ENCODE assay signal across 7 cellular contexts in the genomic region with DNA sequence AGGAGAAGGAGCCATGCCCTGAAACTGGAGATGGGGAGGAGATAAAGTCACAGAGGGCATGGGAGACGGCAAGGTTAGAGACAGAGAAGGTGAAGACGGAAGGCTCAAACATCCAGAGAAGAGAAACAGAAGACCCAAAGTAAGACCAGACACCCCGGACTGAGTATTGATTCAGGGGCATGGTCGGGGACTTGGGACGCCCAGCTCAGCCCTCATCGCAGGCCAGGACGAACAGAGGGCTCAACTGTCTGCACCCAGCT. TPM values are rescaled to one million over a fixed set of nuclear protein-coding genes. Genes with fewer than 3 reads are reported as not detected.
DNase-seq lines count a peak whose midpoint lies in the region; ATAC-seq and TF ChIP-seq lines count a peak whose summit lies in the region.

No MANE protein-coding gene starts in this region.

- no peaks in the 10 kb centered on the region for H3K36me3 Mint-ChIP-seq in WTC11
- H3K36me3 Mint-ChIP-seq in stimulated activated naive B cell treated with anti-CD40 and anti-IgM and Interleukin-4, amounts not matched to agents 10 μg/mL and 1 μg/mL and 100 μg/mL, for 72 hours, result peaks cover 43 to 53% of the 10 kb centered on the region in 2 donors

- no peak for TF ChIP-seq CTCF in HL-60 (IDR thresholded peaks at IDR 0.05; ENCODE audit: insufficient read depth, low read length)
- no peak for TF ChIP-seq CTCF in WTC11 (IDR thresholded peaks at IDR 0.05)

- DNase-seq in HL-60 (ENCODE audit: low read depth in 1 of 2, low spot score in 1 of 2), result peak in 1 of 2 experiments; percentile 23
- DNase-seq in WTC11 (ENCODE audit: low spot score), result no peak
- no peak for DNase-seq in stimulated activated naive B cell treated with anti-CD40 and anti-IgM and Interleukin-4, amounts not matched to agents 10 μg/mL and 1 μg/mL and 100 μg/mL, for 72 hours
- DNase-seq in G401 (ENCODE audit: low spot score), result no peak
- DNase-seq in NCI-H2227 treated with DMSO at 0.1 percent for 48 hours (lab: John Stamatoyannopoulos, UW), result no peak
- no peak for DNase-seq in NCI-H774 (lab: John Stamatoyannopoulos, UW)

- H3K27me3 Mint-ChIP-seq in WTC11 (ENCODE audit: low read depth), result peaks cover 16% of the 10 kb centered on the region
- no peaks in the 10 kb centered on the region for H3K27me3 Mint-ChIP-seq in stimulated activated naive B cell treated with anti-CD40 and anti-IgM and Interleukin-4, amounts not matched to agents 10 μg/mL and 1 μg/mL and 100 μg/mL, for 72 hours

- no peak for ATAC-seq in WTC11
- peak in 1 of 2 donors; percentile 30 for ATAC-seq in stimulated activated naive B cell treated with anti-CD40 and anti-IgM and Interleukin-4, amounts not matched to agents 10 μg/mL and 1 μg/mL and 100 μg/mL, for 72 hours (replicated peaks)

- peaks cover 57% of the 10 kb centered on the region for H3K4me1 Mint-ChIP-seq in WTC11
- peaks cover 51 to 70% of the 10 kb centered on the region in 2 donors for H3K4me1 Mint-ChIP-seq in stimulated activated naive B cell treated with anti-CD40 and anti-IgM and Interleukin-4, amounts not matched to agents 10 μg/mL and 1 μg/mL and 100 μg/mL, for 72 hours

- H3K27ac ChIP-seq in HL-60 (replicated peaks), result peak overlapping the region; percentile 68

- in situ Hi-C loops in G401 (cut with HindIII; ENCODE audit: low sequenced_read_pairs), result no loop called here

- no peaks in the 10 kb centered on the region for H3K27me3 ChIP-seq in HL-60 (ENCODE audit: insufficient read depth, poor library complexity, severe bottlenecking)

- H3K9me3 ChIP-seq in iPS-18c (ENCODE audit: control insufficient read depth, insufficient read depth, low read length), result peaks cover 2% of the 10 kb centered on the region

- H3K9me3 Mint-ChIP-seq in WTC11, result no peaks in the 10 kb centered on the region
- no peaks in the 10 kb centered on the region for H3K9me3 Mint-ChIP-seq in stimulated activated naive B cell treated with anti-CD40 and anti-IgM and Interleukin-4, amounts not matched to agents 10 μg/mL and 1 μg/mL and 100 μg/mL, for 72 hours

- CTCF ChIA-PET in WTC11 (lab: Charles Lee), result interaction anchor here (0.7 to 4.8 kb wide), 10 partner anchors 41 to 275 kb away, joined by 3 to 57 read pairs (median 13); no protein-coding TSS in a partner anchor

- POLR2A ChIA-PET in WTC11 (lab: Charles Lee), result no interaction called here

- H3K4me3 Mint-ChIP-seq in WTC11, result peak overlapping the region; percentile 76
- H3K4me3 Mint-ChIP-seq in stimulated activated naive B cell treated with anti-CD40 and anti-IgM and Interleukin-4, amounts not matched to agents 10 μg/mL and 1 μg/mL and 100 μg/mL, for 72 hours, result peak overlapping the region; percentile 91

- peak overlapping the region; percentile 23; the same call in 1 of the 2 replicates for H3K27ac Mint-ChIP-seq in WTC11
- peak overlapping the region; percentile 91 for H3K27ac Mint-ChIP-seq in stimulated activated naive B cell treated with anti-CD40 and anti-IgM and Interleukin-4, amounts not matched to agents 10 μg/mL and 1 μg/mL and 100 μg/mL, for 72 hours

- H3K4me3 ChIP-seq in HL-60 (replicated peaks; ENCODE audit: insufficient read depth, low read length) (peak overlapping the region; percentile 94), iPS-18c (ENCODE audit: insufficient read depth, low read depth, low read length) (peak overlapping the region; percentile 75)

TF ChIP-seq in WTC11, 78 proteins besides CTCF, POLR2A, EP300 and RAD21:
- TF ChIP-seq ELF4 (CRISPR knock-in tag; IDR thresholded peaks at IDR 0.05; ENCODE audit: low read depth) (no peak), FOXJ3 (CRISPR knock-in tag; IDR thresholded peaks at IDR 0.05; ENCODE audit: borderline replicate concordance) (no peak), GABPB1 (CRISPR knock-in tag; IDR thresholded peaks at IDR 0.05) (no peak), SP1 (CRISPR knock-in tag; conservative IDR thresholded peaks at IDR 0.05) (no peak), ZNF416 (CRISPR knock-in tag; IDR thresholded peaks at IDR 0.05) (no peak)
- TF ChIP-seq, protein P1, sequence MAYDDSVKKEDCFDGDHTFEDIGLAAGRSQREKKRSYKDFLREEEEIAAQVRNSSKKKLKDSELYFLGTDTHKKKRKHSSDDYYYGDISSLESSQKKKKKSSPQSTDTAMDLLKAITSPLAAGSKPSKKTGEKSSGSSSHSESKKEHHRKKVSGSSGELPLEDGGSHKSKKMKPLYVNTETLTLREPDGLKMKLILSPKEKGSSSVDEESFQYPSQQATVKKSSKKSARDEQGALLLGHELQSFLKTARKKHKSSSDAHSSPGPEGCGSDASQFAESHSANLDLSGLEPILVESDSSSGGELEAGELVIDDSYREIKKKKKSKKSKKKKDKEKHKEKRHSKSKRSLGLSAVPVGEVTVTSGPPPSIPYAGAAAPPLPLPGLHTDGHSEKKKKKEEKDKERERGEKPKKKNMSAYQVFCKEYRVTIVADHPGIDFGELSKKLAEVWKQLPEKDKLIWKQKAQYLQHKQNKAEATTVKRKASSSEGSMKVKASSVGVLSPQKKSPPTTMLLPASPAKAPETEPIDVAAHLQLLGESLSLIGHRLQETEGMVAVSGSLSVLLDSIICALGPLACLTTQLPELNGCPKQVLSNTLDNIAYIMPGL (CRISPR knock-in tag; IDR thresholded peaks at IDR 0.05), result 0 out of 2 replicates have a peak, but pooled peaks have one; percentile 9

RNA-seq across cellular contexts. Expression of gene XYLT1, which starts 1.1 kb away (rescaled TPM):
- total RNA-seq in WTC11 (2021), result 16.0 to 25.0 TPM (median 20.5 TPM) in 3 replicates
- total RNA-seq in G401 (2014; rRNA removed; shearing (Covaris generic)), result not detected in 2 replicates

Comparison
In these comparisons a context has a peak if more than half of its experiments do, and no peak if none do; other contexts are left out.
1. RNA of gene XYLT1, which starts 1.1 kb away (total RNA-seq): 16.0 to 25.0 TPM in WTC11; not detected in G401; every median in the first group is over 10 times any median in the second.